In the genomic region with DNA sequence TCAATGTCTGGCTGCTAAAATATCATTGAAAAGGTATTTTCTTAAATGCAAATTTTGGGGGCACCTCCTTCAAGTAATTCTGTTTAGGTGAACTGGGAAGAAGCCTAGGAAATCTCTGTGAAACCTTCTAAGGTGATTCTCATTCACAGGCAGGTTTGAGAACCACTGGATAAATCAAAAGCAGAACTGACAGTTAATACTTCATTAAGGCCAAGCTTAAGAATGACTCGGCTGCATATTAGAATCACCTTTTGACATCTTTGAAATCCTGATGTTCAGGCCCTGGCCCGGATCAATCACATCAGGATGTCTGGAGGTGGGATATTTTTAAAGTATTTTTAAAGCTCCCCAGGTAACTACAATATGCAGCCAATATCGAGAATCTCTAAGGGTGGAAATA, we compare ENCODE assay signal across 19 cellular contexts. TPM values are rescaled to one million over a fixed set of nuclear protein-coding genes. Genes with fewer than 3 reads are reported as not detected.
DNase-seq lines count a peak whose midpoint lies in the region; ATAC-seq and TF ChIP-seq lines count a peak whose summit lies in the region.
"Had no signal": no experiment of that assay in that cellular context is flagged by ENCODE, and none has a peak within 500 bp of the region (broad histone marks: within the 10 kb centered on the region; RNA-seq: fewer than 3 reads in every experiment).

No MANE protein-coding gene starts in this region.

- H3K4ac ChIP-seq in mesendoderm (ENCODE audit: low read depth, low read length): no peak overlapping the region

- H3K27me3 ChIP-seq in mesendoderm (ENCODE audit: insufficient read depth, low read length, poor library complexity) (no peaks in the 10 kb centered on the region), MM.1S (replicated peaks; ENCODE audit: insufficient read depth, low read length) (no peaks in the 10 kb centered on the region), A673 (replicated peaks; ENCODE audit: insufficient read depth, low read depth, low read length, poor library complexity) (no peaks in the 10 kb centered on the region)
- H3K27me3 ChIP-seq: BE2C had no signal

- ATAC-seq in GM19438 (IDR thresholded peaks at IDR 0.05; ENCODE audit: low read depth, unreplicated experiment) (peak; percentile 79), GM21717 (IDR thresholded peaks at IDR 0.05; ENCODE audit: unreplicated experiment) (peak; percentile 69), HG03175 (IDR thresholded peaks at IDR 0.05; ENCODE audit: unreplicated experiment) (peak; percentile 91)
- ATAC-seq: Right ventricle myocardium inferior, T-cell had no signal

- H4K20me1 ChIP-seq in MM.1S (ENCODE audit: insufficient read depth, low read length): no peaks in the 10 kb centered on the region

- no peak overlapping the region for H3K4me3 ChIP-seq in mesendoderm (ENCODE audit: low read length)
- no peak overlapping the region for H3K4me3 ChIP-seq in MM.1S (ENCODE audit: low read length)
- H3K4me3 ChIP-seq in A673 (ENCODE audit: low read depth, low read length, poor library complexity, severe bottlenecking): no peak overlapping the region
- H3K4me3 ChIP-seq: SK-N-MC had no signal

- no peak overlapping the region for H2AFZ ChIP-seq in MM.1S (ENCODE audit: low read length)

- H3K9ac ChIP-seq in mesendoderm (ENCODE audit: low read length): no peak overlapping the region
- no peak overlapping the region for H3K9ac ChIP-seq in MM.1S (ENCODE audit: low read length)

- H2BK15ac ChIP-seq in mesendoderm (replicated peaks; ENCODE audit: low read depth): peak overlapping the region; percentile 28

- CTCF ChIA-PET in A673 (lab: Charles Lee): no interaction called here

- POLR2A ChIA-PET in A673 (lab: Charles Lee; ENCODE audit: low non-redundant PET): no interaction called here

- H3K18ac ChIP-seq in mesendoderm (ENCODE audit: low read length): no peak overlapping the region

- H3K23ac ChIP-seq in mesendoderm (ENCODE audit: low read length): no peak overlapping the region

- no peak overlapping the region for H2BK5ac ChIP-seq in mesendoderm (ENCODE audit: low read length)

- H3K4me1 ChIP-seq in mesendoderm (ENCODE audit: control insufficient read depth, low read depth, low read length): no peaks in the 10 kb centered on the region
- no peaks in the 10 kb centered on the region for H3K4me1 ChIP-seq in MM.1S (ENCODE audit: low read length)
- H3K4me1 ChIP-seq in A673 (ENCODE audit: insufficient read depth, low read length, poor library complexity, severe bottlenecking): peaks cover 18% of the 10 kb centered on the region
- H3K4me1 ChIP-seq: BE2C had no signal

- no peaks in the 10 kb centered on the region for H3K9me2 ChIP-seq in MM.1S (replicated peaks; ENCODE audit: insufficient read depth, low read length)

- no TSS peak for BruUV-seq in A673 (replicated peaks; lab: Mats Ljungman, UMichigan)

- H3K79me2 ChIP-seq in mesendoderm (ENCODE audit: control insufficient read depth, insufficient read depth, low read length) (no peaks in the 10 kb centered on the region), MM.1S (ENCODE audit: low read length) (no peaks in the 10 kb centered on the region)

- intact Hi-C loops in A673 (cut with micrococcal nuclease; ENCODE audit: unreplicated experiment): no loop called here

- no peak overlapping the region for H4K5ac ChIP-seq in mesendoderm (ENCODE audit: low read length)

- peak overlapping the region; percentile 5 for H4K8ac ChIP-seq in mesendoderm (ENCODE audit: low read depth, low read length)

- H2AK5ac ChIP-seq in mesendoderm (ENCODE audit: low read length): no peak overlapping the region

- DNase-seq in mesendoderm (no peak), MM.1S (no peak), GOT3 (lab: John Stamatoyannopoulos, UW) (no peak), A673 (ENCODE audit: low spot score) (no peak)
- DNase-seq: BE2C; CD4-positive, alpha-beta memory T cell; DMS79; HCEC 1CT; Karpas-422; NCI-H1105 treated with DMSO at 0.1 percent for 48 hours; NCI-H187; T-cell; T1000 had no signal

- no peak overlapping the region for H2BK120ac ChIP-seq in mesendoderm (ENCODE audit: low read depth, low read length)

- H3K9me3 ChIP-seq in MM.1S (replicated peaks; ENCODE audit: insufficient read depth, low read length) (no peaks in the 10 kb centered on the region), A673 (ENCODE audit: low read depth, low read length, poor library complexity, severe bottlenecking) (no peaks in the 10 kb centered on the region)
- H3K9me3 ChIP-seq: BE2C had no signal

- H3K56ac ChIP-seq in mesendoderm (ENCODE audit: low read length): no peak overlapping the region

- H3K4me2 ChIP-seq in mesendoderm (ENCODE audit: low read length): no peak overlapping the region
- no peak overlapping the region for H3K4me2 ChIP-seq in MM.1S (ENCODE audit: low read depth, low read length)

- TF ChIP-seq CTCF in MM.1S (IDR thresholded peaks at IDR 0.05; ENCODE audit: low read length) (no peak), A673 (conservative IDR thresholded peaks at IDR 0.05; ENCODE audit: low read depth, low read length) (no peak)

- H3F3A ChIP-seq in MM.1S (ENCODE audit: insufficient read depth, low read length): no peaks in the 10 kb centered on the region

- no peak overlapping the region for H3K27ac ChIP-seq in mesendoderm (ENCODE audit: low read depth, low read length)
- H3K27ac ChIP-seq in MM.1S (ENCODE audit: low read length): no peak overlapping the region
- no peak overlapping the region for H3K27ac ChIP-seq in A673 (ENCODE audit: low read depth, low read length, poor library complexity, severe bottlenecking)
- H3K27ac ChIP-seq: SK-N-MC had no signal

- H3K36me3 ChIP-seq in mesendoderm (ENCODE audit: control insufficient read depth, insufficient read depth, low read length): no peaks in the 10 kb centered on the region
- no peaks in the 10 kb centered on the region for H3K36me3 ChIP-seq in MM.1S (replicated peaks; ENCODE audit: insufficient read depth, low read length)
- H3K36me3 ChIP-seq in A673 (ENCODE audit: insufficient read depth, low read length, poor library complexity, severe bottlenecking): no peaks in the 10 kb centered on the region
- H3K36me3 ChIP-seq: BE2C had no signal

- no peaks in the 10 kb centered on the region for H3K79me1 ChIP-seq in mesendoderm (ENCODE audit: low read length)

- WGBS in mesendoderm (ENCODE audit: extremely low coverage, insufficient coverage, low lambda C conversion rate): no CpG with 5 or more reads among the region's 3 CpGs

RNA-seq across cellular contexts. Expression of a gene that starts 50.6 kb away (rescaled TPM):
- 0.63 TPM for polyA plus RNA-seq in mesendoderm (2013, experiment 1 of 2)
- polyA plus RNA-seq in mesendoderm (2013, experiment 2 of 2): 0.49 TPM
- 0.28 TPM in 1 of 2 replicates, not detected in the other for total RNA-seq in A673 (2021)
- total RNA-seq: CD4-positive, alpha-beta memory T cell had no signal

RNA-seq across cellular contexts. Expression of a gene that starts 58.0 kb away (rescaled TPM):
- 0.14 TPM for polyA plus RNA-seq in mesendoderm (2013, experiment 1 of 2)
- 0.08 TPM for polyA plus RNA-seq in mesendoderm (2013, experiment 2 of 2)
- not detected in 2 replicates for total RNA-seq in A673 (2021)
- total RNA-seq: G401, Right ventricle myocardium inferior had no signal
- polyA plus RNA-seq: CD4-positive, alpha-beta memory T cell had no signal
